Comparison of ENCODE assay signal across 15 cellular contexts in genomic region chr6:110557226-110557625, GRCh38.
"Had no signal": no experiment of that assay in that cellular context is flagged by ENCODE, and none has a peak within 500 bp of the region (broad histone marks: within the 10 kb centered on the region; RNA-seq: fewer than 3 reads in every experiment).

No MANE protein-coding gene starts in this region.

- DNase-seq: activated CD8-positive, alpha-beta memory T cell treated with anti-CD3 and anti-CD28 coated beads, Interleukin-2, amount 50 U/mL, for 4 hours; activated CD8-positive, alpha-beta T cell treated with anti-CD3 and anti-CD28 coated beads for 36 hours; activated gamma-delta T cell treated with Interleukin-2 at 50 U/mL for 16 hours; activated naive CD8-positive, alpha-beta T cell treated with anti-CD3 and anti-CD28 coated beads, Interleukin-2, amount 10 ng/mL, durations not matched to agents 7 days and 5 days; activated T-cell treated with anti-CD3 and anti-CD28 coated beads, Interleukin-2, amount 50 U/mL, for 72 hours; effector memory CD4-positive, alpha-beta T cell; kidney glomerular epithelial cell; posterior cingulate gyrus; right cardiac atrium; small intestine; upper lobe of left lung had no signal

- H3K27me3 ChIP-seq: ascending aorta, cardiac muscle cell, upper lobe of left lung had no signal

- ATAC-seq: activated CD8-positive, alpha-beta T cell treated with anti-CD3 and anti-CD28 coated beads for 36 hours; activated T-cell treated with anti-CD3 and anti-CD28 coated beads, Interleukin-2, amount 50 U/mL, for 72 hours; right cardiac atrium had no signal

- H3K36me3 ChIP-seq: ascending aorta, cardiac muscle cell, upper lobe of left lung had no signal

- H3K27ac ChIP-seq: ascending aorta, cardiac muscle cell, coronary artery, epithelial cell of prostate, upper lobe of left lung had no signal

- H3K4me3 ChIP-seq: ascending aorta, cardiac muscle cell, coronary artery, upper lobe of left lung had no signal

- H3K4me3 Mint-ChIP-seq: activated CD8-positive, alpha-beta T cell treated with anti-CD3 and anti-CD28 coated beads for 36 hours; activated naive CD8-positive, alpha-beta T cell treated with anti-CD3 and anti-CD28 coated beads, Interleukin-2, amount 10 ng/mL, durations not matched to agents 7 days and 5 days; activated T-cell treated with anti-CD3 and anti-CD28 coated beads, Interleukin-2, amount 50 U/mL, for 72 hours had no signal

- H3K4me1 ChIP-seq: ascending aorta, upper lobe of left lung had no signal

- H3K27me3 Mint-ChIP-seq: activated CD8-positive, alpha-beta T cell treated with anti-CD3 and anti-CD28 coated beads for 36 hours; activated naive CD8-positive, alpha-beta T cell treated with anti-CD3 and anti-CD28 coated beads, Interleukin-2, amount 10 ng/mL, durations not matched to agents 7 days and 5 days had no signal

- H3K9me3 ChIP-seq: ascending aorta, upper lobe of left lung had no signal

- H3K27ac Mint-ChIP-seq: activated CD8-positive, alpha-beta T cell treated with anti-CD3 and anti-CD28 coated beads for 36 hours; activated T-cell treated with anti-CD3 and anti-CD28 coated beads, Interleukin-2, amount 50 U/mL, for 72 hours had no signal
